In the genomic region with DNA sequence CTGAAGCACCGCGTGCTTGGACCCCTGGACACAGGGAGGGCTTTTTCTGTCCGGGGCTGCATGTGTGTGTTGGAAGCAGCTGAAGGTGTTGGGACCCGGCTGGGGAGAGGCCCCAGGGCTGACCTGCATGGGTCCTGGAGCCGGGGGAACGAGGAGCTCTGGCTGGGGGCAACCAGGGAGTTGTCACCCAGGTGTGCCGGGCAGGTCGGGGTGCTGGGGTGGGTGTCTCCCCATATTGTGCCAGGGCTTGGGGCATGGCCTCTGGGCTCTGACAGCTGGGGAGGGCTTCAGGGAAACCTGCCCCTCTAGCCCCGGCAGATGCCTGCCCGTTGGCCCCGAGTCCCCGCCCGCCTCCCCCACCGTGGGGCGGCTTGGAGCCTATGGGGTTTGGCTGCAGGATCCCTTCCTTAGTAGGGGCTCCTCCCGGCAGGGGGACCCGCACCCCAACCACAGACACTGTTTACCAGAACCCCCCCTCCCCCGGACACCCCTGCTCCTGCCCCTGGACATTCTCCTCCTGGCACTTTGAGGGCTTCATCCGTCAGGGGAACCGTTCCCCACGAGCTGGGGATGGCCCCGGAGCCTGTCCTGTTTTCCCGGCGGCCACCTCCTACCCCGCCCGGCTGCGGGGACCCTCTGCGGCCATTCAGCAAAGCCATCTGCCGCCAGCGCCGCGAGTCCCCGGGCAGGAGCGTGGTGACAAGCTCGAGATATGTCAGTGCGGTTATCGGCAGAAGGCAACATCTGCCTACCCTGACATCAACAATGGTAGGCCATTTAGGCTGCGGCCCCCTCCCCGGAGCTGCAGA, we compare ENCODE assay signal across 26 cellular contexts. TPM values are rescaled to one million over a fixed set of nuclear protein-coding genes. Genes with fewer than 3 reads are reported as not detected.
"Had no signal": no experiment of that assay in that cellular context is flagged by ENCODE, and none has a peak within 500 bp of the region (broad histone marks: within the 10 kb centered on the region; RNA-seq: fewer than 3 reads in every experiment).

No MANE protein-coding gene starts in this region.

- H3K4me3 Mint-ChIP-seq: activated naive CD8-positive, alpha-beta T cell; memory B cell; naive B cell; stimulated activated naive B cell treated with anti-CD40 and anti-IgM and Interleukin-4, amounts not matched to agents 10 μg/mL and 1 μg/mL and 100 μg/mL, for 72 hours had no signal

- H3K27ac Mint-ChIP-seq: activated naive CD8-positive, alpha-beta T cell; memory B cell; naive B cell; stimulated activated naive B cell treated with anti-CD40 and anti-IgM and Interleukin-4, amounts not matched to agents 10 μg/mL and 1 μg/mL and 100 μg/mL, for 72 hours had no signal

- H3K4me1 ChIP-seq: foreskin keratinocyte, pancreas, spleen, thyroid gland had no signal

- H3K36me3 Mint-ChIP-seq: activated naive CD8-positive, alpha-beta T cell; memory B cell; naive B cell had no signal

- H3K4me3 ChIP-seq: mucosa of descending colon, pancreas, spleen, thyroid gland had no signal

- H3K27me3 ChIP-seq: thyroid gland had no signal

- H3K4me1 Mint-ChIP-seq: memory B cell; naive B cell; stimulated activated naive B cell treated with anti-CD40 and anti-IgM and Interleukin-4, amounts not matched to agents 10 μg/mL and 1 μg/mL and 100 μg/mL, for 72 hours had no signal

- H3K9me3 ChIP-seq: mucosa of descending colon, neutrophil, pancreas, thyroid gland had no signal

- FAIRE-seq: keratinocyte, pancreas had no signal

- DNase-seq: activated CD4-positive, CD25-positive, alpha-beta regulatory T cell treated with anti-CD3 and anti-CD28 coated beads, Interleukin-2, amount 50 U/mL, for 72 hours; activated CD8-positive, alpha-beta memory T cell treated with anti-CD3 and anti-CD28 coated beads for 24 hours; activated CD8-positive, alpha-beta memory T cell treated with anti-CD3 and anti-CD28 coated beads, Interleukin-2, amount 50 U/mL, for 48 hours; activated effector memory CD4-positive, alpha-beta T cell treated with Interleukin-2 at 50 U/mL for 16 hours; activated T-cell treated with anti-CD3 and anti-CD28 coated beads, Interleukin-2, amount 50 U/mL, for 48 hours; dorsolateral prefrontal cortex; foreskin keratinocyte; naive B cell; spleen; stimulated activated CD4-positive, alpha-beta T cell treated with anti-CD3 and anti-CD28 coated beads, Interleukin-4, amount 100 ng/mL, for 4 hours; stimulated activated naive B cell treated with anti-CD40 and anti-IgM and Interleukin-4, amounts not matched to agents 10 μg/mL and 1 μg/mL and 100 μg/mL, for 72 hours; SW 1271; T-helper 2 cell; thyroid gland had no signal

- H3K36me3 ChIP-seq: neutrophil, pancreas, spleen, thyroid gland had no signal

- H3K27ac ChIP-seq: dorsolateral prefrontal cortex, epithelial cell of prostate, foreskin keratinocyte, neutrophil, pancreas, spleen, thyroid gland, VCaP had no signal

- ATAC-seq: foreskin keratinocyte; left lobe of liver; mucosa of descending colon; pancreas; stimulated activated naive B cell treated with anti-CD40 and anti-IgM and Interleukin-4, amounts not matched to agents 10 μg/mL and 1 μg/mL and 100 μg/mL, for 72 hours had no signal

RNA-seq across cellular contexts. Expression of a gene that starts 42.4 kb away (rescaled TPM):
- total RNA-seq: dorsolateral prefrontal cortex, fibroblast of lung, foreskin keratinocyte, left lobe of liver, mucosa of descending colon, pancreas, spleen, subcutaneous adipose tissue, thyroid gland, urinary bladder had no signal
- polyA plus RNA-seq: fibroblast of lung, foreskin keratinocyte, keratinocyte, pancreas, spleen, urinary bladder had no signal
